In the genomic region with DNA sequence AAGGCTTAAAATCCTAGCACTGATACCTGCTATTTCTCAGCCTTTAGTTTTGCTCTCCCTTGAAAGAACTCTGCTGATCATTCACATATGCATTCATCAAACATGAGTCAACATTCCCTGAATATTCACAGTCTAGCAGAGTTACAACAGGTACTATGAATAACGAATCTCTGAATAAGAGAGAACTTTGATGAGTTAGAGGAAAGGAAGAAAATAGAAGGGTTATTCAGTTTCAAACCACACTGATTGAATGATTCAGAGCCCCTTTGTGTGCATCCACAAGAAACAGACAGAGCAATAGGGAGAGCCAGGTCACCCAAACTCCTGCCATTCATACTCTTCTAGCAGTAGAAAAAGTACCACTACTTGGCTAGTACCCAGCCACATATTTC, we compare ENCODE assay signal across 15 cellular contexts. TPM values are rescaled to one million over a fixed set of nuclear protein-coding genes. Genes with fewer than 3 reads are reported as not detected.
DNase-seq lines count a peak whose midpoint lies in the region; ATAC-seq and TF ChIP-seq lines count a peak whose summit lies in the region.
"Had no signal": no experiment of that assay in that cellular context is flagged by ENCODE, and none has a peak within 500 bp of the region (broad histone marks: within the 10 kb centered on the region; RNA-seq: fewer than 3 reads in every experiment).

No MANE protein-coding gene starts in this region.

- no peak overlapping the region for H3K4me3 ChIP-seq in fibroblast of mammary gland (ENCODE audit: control insufficient read depth, low read depth, low read length)
- H3K4me3 ChIP-seq: colonic mucosa, esophagus squamous epithelium had no signal

- no peak overlapping the region for H3K27ac Mint-ChIP-seq in activated naive CD4-positive, alpha-beta T cell treated with anti-CD3 and anti-CD28 coated beads, Interleukin-2, amount 50 U/mL, for 72 hours
- H3K27ac Mint-ChIP-seq: T-cell had no signal

- peak; percentile 53 to 82 for ATAC-seq in activated naive CD4-positive, alpha-beta T cell treated with anti-CD3 and anti-CD28 coated beads, Interleukin-2, amount 50 U/mL, for 72 hours
- ATAC-seq in HG03378 (IDR thresholded peaks at IDR 0.05; ENCODE audit: unreplicated experiment) (no peak), left lobe of liver (no peak), GM18873 (IDR thresholded peaks at IDR 0.05; ENCODE audit: low FRiP score, unreplicated experiment) (no peak), HG03354 (IDR thresholded peaks at IDR 0.05; ENCODE audit: poor library complexity, severe bottlenecking, unreplicated experiment) (no peak)
- ATAC-seq: activated CD4-positive, CD25-positive, alpha-beta regulatory T cell treated with anti-CD3 and anti-CD28 coated beads, Interleukin-2, amount 50 U/mL, for 24 hours; T-cell had no signal

- H3K36me3 Mint-ChIP-seq in activated naive CD4-positive, alpha-beta T cell treated with anti-CD3 and anti-CD28 coated beads, Interleukin-2, amount 50 U/mL, for 72 hours = peaks cover 0 to 27% of the 10 kb centered on the region in 2 donors
- H3K36me3 Mint-ChIP-seq: T-cell had no signal

- H3K9me3 Mint-ChIP-seq in activated naive CD4-positive, alpha-beta T cell treated with anti-CD3 and anti-CD28 coated beads, Interleukin-2, amount 50 U/mL, for 72 hours = peaks cover 0 to 5% of the 10 kb centered on the region in 2 donors

- DNase-seq in activated naive CD4-positive, alpha-beta T cell treated with anti-CD3 and anti-CD28 coated beads, Interleukin-2, amount 50 U/mL, for 72 hours (ENCODE audit: low spot score in 2 of 2) = no peak
- DNase-seq in activated naive CD4-positive, alpha-beta T cell treated with anti-CD3 and anti-CD28 coated beads, Interleukin-2, amount 50 U/mL, for 16 hours = no peak
- DNase-seq in RKO (ENCODE audit: low spot score) (peak; percentile 43), fibroblast of mammary gland (ENCODE audit: low read depth) (peak; percentile 25), left lobe of liver (ENCODE audit: low spot score) (no peak)
- DNase-seq: ACHN, colonic mucosa, esophagus squamous epithelium, NCI-H2171, occipital lobe, T-cell had no signal

- no peak for TF ChIP-seq CTCF in fibroblast of mammary gland (conservative IDR thresholded peaks at IDR 0.05; ENCODE audit: control insufficient read depth, insufficient read depth, low read depth, low read length)

RNA-seq across cellular contexts. Expression of gene FOXD1, which starts 36.0 kb away (rescaled TPM):
- total RNA-seq in activated naive CD4-positive, alpha-beta T cell treated with anti-CD3 and anti-CD28 coated beads, Interleukin-2, amount 50 U/mL, for 72 hours = under 1 TPM in 1 of 2 donors, not detected in 1; 0.78 TPM
- total RNA-seq in left lobe of liver = not detected

Comparison
In these comparisons a context has a peak if more than half of its experiments do, and no peak if none do; other contexts are left out.
1. ATAC-seq: peak in activated naive CD4-positive, alpha-beta T cell treated with anti-CD3 and anti-CD28 coated beads, Interleukin-2, amount 50 U/mL, for 72 hours (2 of 2); none in HG03378 (single experiment), left lobe of liver (single experiment), GM18873 (single experiment) and HG03354 (single experiment).
2. DNase-seq: peak in RKO (single experiment) and fibroblast of mammary gland (single experiment); none in activated naive CD4-positive, alpha-beta T cell treated with anti-CD3 and anti-CD28 coated beads, Interleukin-2, amount 50 U/mL, for 72 hours (0 of 2), activated naive CD4-positive, alpha-beta T cell treated with anti-CD3 and anti-CD28 coated beads, Interleukin-2, amount 50 U/mL, for 16 hours (single experiment) and left lobe of liver (single experiment).